Comparison of ENCODE assay signal across 26 cellular contexts in the genomic region with DNA sequence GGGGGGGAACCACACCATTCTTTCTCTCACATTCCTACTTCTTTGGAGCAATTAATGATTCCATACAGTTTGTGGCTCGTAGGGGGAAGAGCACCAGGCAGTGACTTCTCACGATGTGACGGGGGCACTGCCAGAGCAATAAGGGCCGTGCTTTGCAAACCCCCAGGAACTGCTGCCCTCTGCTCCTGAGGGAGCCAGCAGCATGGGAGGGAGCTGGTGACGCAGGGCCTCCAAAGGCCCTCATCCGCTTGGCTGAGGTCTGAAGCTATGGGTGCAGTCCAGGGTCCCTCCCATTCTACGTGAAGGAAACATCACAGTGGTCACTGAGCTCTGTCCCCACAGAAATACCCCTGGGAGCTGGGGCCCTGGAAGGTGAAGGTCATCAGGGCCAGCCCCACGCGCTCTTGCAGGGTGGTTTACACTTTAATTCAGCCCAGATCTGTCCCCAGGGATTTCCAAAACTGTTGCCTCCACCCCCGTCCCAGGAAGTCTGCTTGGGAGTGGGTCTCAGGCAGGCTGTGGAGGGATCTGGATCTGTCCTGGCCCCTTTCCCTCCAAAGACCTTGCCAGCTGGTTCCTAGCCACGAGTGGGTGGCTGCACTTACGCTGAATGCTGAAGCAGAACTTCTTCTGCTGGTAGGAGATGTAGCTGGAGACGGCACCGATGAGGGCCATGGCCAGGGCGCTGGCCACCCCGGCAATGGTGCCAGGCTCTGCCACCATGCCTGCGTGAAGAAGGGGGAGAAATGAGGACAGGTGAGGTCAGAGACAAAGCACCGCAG.
"Had no signal": no experiment of that assay in that cellular context is flagged by ENCODE, and none has a peak within 500 bp of the region (broad histone marks: within the 10 kb centered on the region; RNA-seq: fewer than 3 reads in every experiment).

No MANE protein-coding gene starts in this region.

- H3K4me3 Mint-ChIP-seq: dendritic cell treated with granulocyte-macrophage colony-stimulating factor and Interleukin-4, amounts not matched to agents 40 ng/mL and 50 ng/mL, for 4 days; mesothelial cell of epicardium; naive B cell; nephron progenitor cell; stimulated activated naive CD8-positive, alpha-beta T cell treated with anti-CD3 and anti-CD28 coated beads, Interleukin-15, amount 100 ng/mL, for 72 hours had no signal

- ATAC-seq: heart right ventricle; left lung; mucosa of descending colon; pancreas; right lobe of liver; stimulated activated naive CD8-positive, alpha-beta T cell treated with anti-CD3 and anti-CD28 coated beads, Interleukin-15, amount 100 ng/mL, for 72 hours had no signal

- H3K9me3 Mint-ChIP-seq: dendritic cell treated with granulocyte-macrophage colony-stimulating factor and Interleukin-4, amounts not matched to agents 40 ng/mL and 50 ng/mL, for 4 days; naive B cell; stimulated activated naive CD8-positive, alpha-beta T cell treated with anti-CD3 and anti-CD28 coated beads, Interleukin-15, amount 100 ng/mL, for 72 hours had no signal

- H3K9me3 ChIP-seq: esophagus squamous epithelium, heart right ventricle, left lung, mucosa of descending colon, pancreas, right lobe of liver, testis, tibial artery, upper lobe of left lung had no signal

- H3K4me1 Mint-ChIP-seq: mesothelial cell of epicardium had no signal

- H3K27ac ChIP-seq: esophagus squamous epithelium, heart right ventricle, left lung, pancreas, right lobe of liver, testis, tibial artery, upper lobe of left lung had no signal

- H3K27me3 Mint-ChIP-seq: dendritic cell treated with granulocyte-macrophage colony-stimulating factor and Interleukin-4, amounts not matched to agents 40 ng/mL and 50 ng/mL, for 4 days; naive B cell; stimulated activated naive CD8-positive, alpha-beta T cell treated with anti-CD3 and anti-CD28 coated beads, Interleukin-15, amount 100 ng/mL, for 72 hours had no signal

- H3K36me3 ChIP-seq: pancreas, right lobe of liver had no signal

- H3K36me3 Mint-ChIP-seq: naive B cell had no signal

- H3K4me3 ChIP-seq: esophagus squamous epithelium, heart right ventricle, left lung, mucosa of descending colon, pancreas, right lobe of liver, testis, tibial artery, upper lobe of left lung had no signal

- H3K4me1 ChIP-seq: heart right ventricle, left lung, pancreas, right lobe of liver, testis had no signal

- DNase-seq: cerebellar nuclear complex; effector memory CD4-positive, alpha-beta T cell; erythroblast; esophagus squamous epithelium; foreskin melanocyte; glutamatergic neuron; heart right ventricle; left cardiac atrium; left lung; mesenchymal stem cell; mucosa of descending colon; naive B cell; nephron progenitor cell; pancreas; retina; right lobe of liver; small intestine; stimulated activated CD4-positive, alpha-beta T cell treated with anti-CD3 and anti-CD28 coated beads, Interleukin-15, amount 100 ng/mL, for 24 hours; stimulated activated CD4-positive, alpha-beta T cell treated with anti-CD3 and anti-CD28 coated beads, Interleukin-2, amount 100 ng/mL, for 48 hours; stimulated activated naive CD4-positive, alpha-beta T cell; stimulated activated naive CD8-positive, alpha-beta T cell treated with anti-CD3 and anti-CD28 coated beads, Interleukin-15, amount 100 ng/mL, for 72 hours; testis; tibial artery; upper lobe of left lung had no signal

- H3K27me3 ChIP-seq: esophagus squamous epithelium, heart right ventricle, left lung, pancreas, right lobe of liver, testis, tibial artery, upper lobe of left lung had no signal

- H3K27ac Mint-ChIP-seq: dendritic cell treated with granulocyte-macrophage colony-stimulating factor and Interleukin-4, amounts not matched to agents 40 ng/mL and 50 ng/mL, for 4 days; mesothelial cell of epicardium; nephron progenitor cell; stimulated activated naive CD8-positive, alpha-beta T cell treated with anti-CD3 and anti-CD28 coated beads, Interleukin-15, amount 100 ng/mL, for 72 hours had no signal
